Comparison of ENCODE assay signal across 11 cellular contexts in genomic region chr5:131528682-131529081, GRCh38.
DNase-seq lines count a peak whose midpoint lies in the region; ATAC-seq, FAIRE-seq and TF ChIP-seq lines count a peak whose summit lies in the region.
"Had no signal": no experiment of that assay in that cellular context is flagged by ENCODE, and none has a peak within 500 bp of the region (broad histone marks: within the 10 kb centered on the region; RNA-seq: fewer than 3 reads in every experiment).

No MANE protein-coding gene starts in this region.

- no peak for DNase-seq in GM12891 (ENCODE audit: insufficient read length, low spot score)
- peak; percentile 73 for DNase-seq in KBM-7
- no peak for DNase-seq in endodermal cell
- DNase-seq in activated CD4-positive, CD25-positive, alpha-beta regulatory T cell (lab: John Stamatoyannopoulos, UW), result no peak
- no peak for DNase-seq in mammary epithelial cell
- no peak for DNase-seq in NCI-H2029 (lab: John Stamatoyannopoulos, UW)
- DNase-seq in stimulated activated naive CD8-positive, alpha-beta T cell treated with anti-CD3 and anti-CD28 coated beads, Interleukin-15, amount 100 ng/mL, for 72 hours, result no peak
- DNase-seq: left lung; NCI-H524; stimulated activated naive CD4-positive, alpha-beta T cell treated with Interleukin-2 at 50 U/mL for 16 hours had no signal

- TF ChIP-seq POLR2A in GM12891 (IDR thresholded peaks at IDR 0.05; ENCODE audit: low read depth, low read length), result no peak

- no peak overlapping the region for H3K4me3 Mint-ChIP-seq in endodermal cell
- H3K4me3 Mint-ChIP-seq in stimulated activated naive CD8-positive, alpha-beta T cell treated with anti-CD3 and anti-CD28 coated beads, Interleukin-15, amount 100 ng/mL, for 72 hours, result peak overlapping the region in 1 of 2 donors; percentile 3

- peak overlapping the region; percentile 9 for H3K27ac Mint-ChIP-seq in endodermal cell
- no peak overlapping the region for H3K27ac Mint-ChIP-seq in stimulated activated naive CD8-positive, alpha-beta T cell treated with anti-CD3 and anti-CD28 coated beads, Interleukin-15, amount 100 ng/mL, for 72 hours

- no peaks in the 10 kb centered on the region for H3K36me3 Mint-ChIP-seq in endodermal cell (ENCODE audit: low read depth)

- TF ChIP-seq CTCF in endodermal cell (conservative IDR thresholded peaks at IDR 0.05) (no peak), mammary epithelial cell (conservative IDR thresholded peaks at IDR 0.05 in 1 of 2, IDR thresholded peaks at IDR 0.05 in 1 of 2; ENCODE audit: extremely low read depth in 1 of 2, insufficient read depth in 1 of 2, low read depth in 1 of 2, low read length in 2 of 2) (no peak)

- no peak overlapping the region for H3K9ac ChIP-seq in endodermal cell (ENCODE audit: extremely low read depth, low read length, poor library complexity, severe bottlenecking)
- no peak overlapping the region for H3K9ac ChIP-seq in mammary epithelial cell (ENCODE audit: insufficient read depth, low read length)

- in situ Hi-C loops in KBM-7 (cut with MboI; ENCODE audit: low pct_unique_long_range_greater_than_20kb, low sequenced_read_pairs) (no loop called here), mammary epithelial cell (cut with MboI; ENCODE audit: low sequenced_read_pairs in 2 of 2) (no loop called here)

- peak; percentile 76 for FAIRE-seq in GM12891 (lab: Jason Lieb, UNC)

- H3K4me1 Mint-ChIP-seq in endodermal cell, result peaks cover 15% of the 10 kb centered on the region
- peaks cover 79% of the 10 kb centered on the region for H3K4me1 Mint-ChIP-seq in stimulated activated naive CD8-positive, alpha-beta T cell treated with anti-CD3 and anti-CD28 coated beads, Interleukin-15, amount 100 ng/mL, for 72 hours

- CTCF ChIA-PET in mammary epithelial cell (lab: Charles Lee; ENCODE audit: low non-redundant PET), result no interaction called here

- H3K27me3 Mint-ChIP-seq in endodermal cell (ENCODE audit: insufficient read depth), result no peaks in the 10 kb centered on the region
- H3K27me3 Mint-ChIP-seq in stimulated activated naive CD8-positive, alpha-beta T cell treated with anti-CD3 and anti-CD28 coated beads, Interleukin-15, amount 100 ng/mL, for 72 hours, result no peaks in the 10 kb centered on the region

- H2AFZ ChIP-seq in mammary epithelial cell (ENCODE audit: low read depth, low read length), result no peak overlapping the region

- H3K36me3 ChIP-seq in endodermal cell (ENCODE audit: control insufficient read depth, insufficient read depth, low read length) (peaks cover 4% of the 10 kb centered on the region), mammary epithelial cell (ENCODE audit: insufficient read depth, low read length) (no peaks in the 10 kb centered on the region)
- H3K36me3 ChIP-seq: left lung had no signal

- H3K79me2 ChIP-seq in mammary epithelial cell (ENCODE audit: insufficient read depth, low read length), result peaks cover 2% of the 10 kb centered on the region

- H3K4me2 ChIP-seq in mammary epithelial cell (ENCODE audit: insufficient read depth, low read depth, low read length), result no peak overlapping the region

- no peaks in the 10 kb centered on the region for H3K27me3 ChIP-seq in endodermal cell (ENCODE audit: control insufficient read depth, insufficient read depth, low read length, poor library complexity, severe bottlenecking)
- H3K27me3 ChIP-seq in mammary epithelial cell (ENCODE audit: insufficient read depth, low read length), result no peaks in the 10 kb centered on the region
- H3K27me3 ChIP-seq: left lung had no signal

- H3K4me1 ChIP-seq in endodermal cell (ENCODE audit: control insufficient read depth, insufficient read depth, low read length) (peaks cover 7% of the 10 kb centered on the region), mammary epithelial cell (ENCODE audit: insufficient read depth, low read length) (no peaks in the 10 kb centered on the region)

- dilution Hi-C loops in mammary epithelial cell (cut with HindIII; ENCODE audit: low sequenced_read_pairs), result no loop called here

- no peak overlapping the region for H3K27ac ChIP-seq in endodermal cell (ENCODE audit: low read depth, low read length)
- no peak overlapping the region for H3K27ac ChIP-seq in mammary epithelial cell (ENCODE audit: insufficient read depth, low read depth, low read length)
- H3K27ac ChIP-seq: left lung had no signal

- ATAC-seq in GM21381 (IDR thresholded peaks at IDR 0.05; ENCODE audit: unreplicated experiment), result peak; percentile 68
- no peak for ATAC-seq in stimulated activated naive CD8-positive, alpha-beta T cell treated with anti-CD3 and anti-CD28 coated beads, Interleukin-15, amount 100 ng/mL, for 72 hours
- ATAC-seq: left lung had no signal

- intact Hi-C loops in mammary epithelial cell (cut with micrococcal nuclease), result no loop called here

- BruUV-seq in mammary epithelial cell (replicated peaks; lab: Mats Ljungman, UMichigan), result no TSS peak

- no peaks in the 10 kb centered on the region for H3K9me3 Mint-ChIP-seq in endodermal cell
- H3K9me3 Mint-ChIP-seq in stimulated activated naive CD8-positive, alpha-beta T cell treated with anti-CD3 and anti-CD28 coated beads, Interleukin-15, amount 100 ng/mL, for 72 hours, result no peaks in the 10 kb centered on the region

- no peaks in the 10 kb centered on the region for H4K20me1 ChIP-seq in mammary epithelial cell (ENCODE audit: insufficient read depth, low read length)

- no peaks in the 10 kb centered on the region for H3K9me3 ChIP-seq in endodermal cell (ENCODE audit: control insufficient read depth, low read length)
- H3K9me3 ChIP-seq in mammary epithelial cell (replicated peaks; ENCODE audit: insufficient read depth, low read length), result no peaks in the 10 kb centered on the region
- H3K9me3 ChIP-seq: left lung had no signal

- H3K4me3 ChIP-seq in endodermal cell (ENCODE audit: low read length), result no peak overlapping the region
- H3K4me3 ChIP-seq in mammary epithelial cell (replicated peaks in 1 of 3; ENCODE audit: insufficient read depth in 1 of 3, low read depth in 2 of 3, low read length in 3 of 3), result no peak overlapping the region
- H3K4me3 ChIP-seq: left lung had no signal

TF ChIP-seq in GM12891, 5 proteins besides CTCF, POLR2A, EP300 and RAD21:
- TF ChIP-seq POU2F2 (IDR thresholded peaks at IDR 0.05; ENCODE audit: low read depth, low read length), result no peak
- TF ChIP-seq SPI1 (IDR thresholded peaks at IDR 0.05; ENCODE audit: low read depth, low read length), result peak; percentile 77
